8 cellular contexts compared by ENCODE assay signal in genomic region chr12:6851153-6851920, GRCh38.
DNase-seq lines count a peak whose midpoint lies in the region; ATAC-seq and TF ChIP-seq lines count a peak whose summit lies in the region.

TSS of gene CDCA3 (minus strand) at chr12:6851286. CDS start at chr12:6850952, 334 bp downstream.

- peaks cover 52% of the 10 kb centered on the region for H3K4me1 Mint-ChIP-seq in nephron progenitor cell
- H3K4me1 Mint-ChIP-seq in stimulated activated naive CD8-positive, alpha-beta T cell treated with anti-CD3 and anti-CD28 coated beads, Interleukin-15, amount 100 ng/mL, for 72 hours: peaks cover 38% of the 10 kb centered on the region

- H3K36me3 Mint-ChIP-seq in nephron progenitor cell (ENCODE audit: low read depth): peaks cover 44% of the 10 kb centered on the region

- peak within 1 kb of the TSS; percentile 80 for H3K4me3 ChIP-seq in HAP-1
- peak within 1 kb of the TSS; percentile 87 for H3K4me3 ChIP-seq in MM.1S (ENCODE audit: low read length)

- peak within 1 kb of the TSS; percentile 72; the same call in 1 of the 2 replicates for H3K27ac ChIP-seq in MM.1S (ENCODE audit: low read length)

- TF ChIP-seq CTCF in MM.1S (IDR thresholded peaks at IDR 0.05; ENCODE audit: low read length) (no peak), nephron progenitor cell (IDR thresholded peaks at IDR 0.05) (no peak)

- peak within 1 kb of the TSS; percentile 84 for H2AFZ ChIP-seq in MM.1S (ENCODE audit: low read length)

- peak within 1 kb of the TSS; percentile 99 for H3K27ac Mint-ChIP-seq in nephron progenitor cell
- H3K27ac Mint-ChIP-seq in stimulated activated naive CD8-positive, alpha-beta T cell treated with anti-CD3 and anti-CD28 coated beads, Interleukin-15, amount 100 ng/mL, for 72 hours: peak within 1 kb of the TSS; percentile 99

- peaks cover 10% of the 10 kb centered on the region for H3F3A ChIP-seq in MM.1S (ENCODE audit: insufficient read depth, low read length)

- DNase-seq in HAP-1 (ENCODE audit: low spot score in 2 of 2) (peak; percentile 97 to 99), MM.1S (peak; percentile 99), SIG-M5 (lab: John Stamatoyannopoulos, UW) (peak; percentile 100), activated gamma-delta T cell (lab: John Stamatoyannopoulos, UW) (peak; percentile 48), fibroblast of the conjunctiva (ENCODE audit: low read depth) (peak; percentile 99), nephron progenitor cell (peak; percentile 95)
- peak; percentile 91 to 96 for DNase-seq in stimulated activated naive CD8-positive, alpha-beta T cell treated with anti-CD3 and anti-CD28 coated beads, Interleukin-15, amount 100 ng/mL, for 72 hours

- in situ Hi-C loops in HAP-1 (cut with MboI; ENCODE audit: low sequenced_read_pairs): no loop called here

- no peaks in the 10 kb centered on the region for H3K9me3 Mint-ChIP-seq in nephron progenitor cell
- no peaks in the 10 kb centered on the region for H3K9me3 Mint-ChIP-seq in stimulated activated naive CD8-positive, alpha-beta T cell treated with anti-CD3 and anti-CD28 coated beads, Interleukin-15, amount 100 ng/mL, for 72 hours

- H4K20me1 ChIP-seq in MM.1S (ENCODE audit: insufficient read depth, low read length): no peaks in the 10 kb centered on the region

- H3K4me3 Mint-ChIP-seq in nephron progenitor cell: peak within 1 kb of the TSS; percentile 94
- peak within 1 kb of the TSS; percentile 92 to 97 for H3K4me3 Mint-ChIP-seq in stimulated activated naive CD8-positive, alpha-beta T cell treated with anti-CD3 and anti-CD28 coated beads, Interleukin-15, amount 100 ng/mL, for 72 hours

- H3K4me1 ChIP-seq in ES-I3 (ENCODE audit: insufficient read depth, low read length) (peaks cover 12% of the 10 kb centered on the region), HAP-1 (peaks cover 15% of the 10 kb centered on the region), MM.1S (ENCODE audit: low read length) (peaks cover 28% of the 10 kb centered on the region)

- peaks cover 59% of the 10 kb centered on the region for H3K79me2 ChIP-seq in MM.1S (ENCODE audit: low read length)

- H3K9me2 ChIP-seq in MM.1S (replicated peaks; ENCODE audit: insufficient read depth, low read length): no peaks in the 10 kb centered on the region

- H3K4me2 ChIP-seq in MM.1S (ENCODE audit: low read depth, low read length): peak within 1 kb of the TSS; percentile 97

- H3K27me3 Mint-ChIP-seq in nephron progenitor cell (ENCODE audit: low read depth, poor library complexity): peaks cover 3% of the 10 kb centered on the region
- no peaks in the 10 kb centered on the region for H3K27me3 Mint-ChIP-seq in stimulated activated naive CD8-positive, alpha-beta T cell treated with anti-CD3 and anti-CD28 coated beads, Interleukin-15, amount 100 ng/mL, for 72 hours

- peak; percentile 76 for ATAC-seq in stimulated activated naive CD8-positive, alpha-beta T cell treated with anti-CD3 and anti-CD28 coated beads, Interleukin-15, amount 100 ng/mL, for 72 hours

- H3K9me3 ChIP-seq in ES-I3 (ENCODE audit: control insufficient read depth, insufficient read depth, low read length) (no peaks in the 10 kb centered on the region), HAP-1 (no peaks in the 10 kb centered on the region), MM.1S (replicated peaks; ENCODE audit: insufficient read depth, low read length) (no peaks in the 10 kb centered on the region)

- peaks cover 5% of the 10 kb centered on the region; the same call in 1 of the 2 replicates for H3K36me3 ChIP-seq in ES-I3 (ENCODE audit: insufficient read depth, low read length)
- H3K36me3 ChIP-seq in HAP-1 (replicated peaks): peaks cover 56% of the 10 kb centered on the region
- H3K36me3 ChIP-seq in MM.1S (replicated peaks; ENCODE audit: insufficient read depth, low read length): no peaks in the 10 kb centered on the region

- H3K9ac ChIP-seq in ES-I3 (ENCODE audit: low read depth, low read length): peak within 1 kb of the TSS; percentile 82
- peak within 1 kb of the TSS; percentile 65 for H3K9ac ChIP-seq in MM.1S (ENCODE audit: low read length)

- H3K27me3 ChIP-seq in HAP-1 (ENCODE audit: low read depth) (no peaks in the 10 kb centered on the region), MM.1S (replicated peaks; ENCODE audit: insufficient read depth, low read length) (no peaks in the 10 kb centered on the region)

Comparison
In these comparisons a context has a peak if more than half of its experiments do, and no peak if none do; other contexts are left out.
1. Peak in every context shown above with its lines: DNase-seq, ATAC-seq, H3K4me3 ChIP-seq and H3K27ac ChIP-seq.
2. DNase-seq: peak in every context shown above with its lines; median percentile 100 in SIG-M5; 99 in MM.1S; 99 in fibroblast of the conjunctiva; 98 in HAP-1; 95 in nephron progenitor cell; 94 in stimulated activated naive CD8-positive, alpha-beta T cell treated with anti-CD3 and anti-CD28 coated beads, Interleukin-15, amount 100 ng/mL, for 72 hours; 48 in activated gamma-delta T cell.